ENCODE assay signal across 21 cellular contexts in the genomic region with DNA sequence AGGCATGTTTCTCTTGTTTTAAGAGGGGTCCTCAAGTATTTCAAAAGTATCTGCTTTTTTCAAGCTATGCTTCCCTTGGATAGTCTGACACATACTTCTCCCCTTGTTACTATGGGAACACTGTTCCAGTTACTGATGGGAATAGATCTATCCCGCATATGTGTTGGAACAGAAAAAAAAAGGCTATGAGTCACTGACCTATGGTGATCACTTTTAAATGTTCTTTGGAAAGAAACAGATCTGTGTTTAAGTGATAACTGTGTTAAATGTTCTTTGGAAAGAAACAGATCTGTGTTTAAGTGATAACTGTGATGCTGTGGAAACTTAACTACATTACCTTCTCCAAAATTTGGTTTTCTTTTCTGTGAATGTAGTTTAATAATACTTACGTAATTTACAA.
DNase-seq lines count a peak whose midpoint lies in the region; ATAC-seq, FAIRE-seq and TF ChIP-seq lines count a peak whose summit lies in the region.
"Had no signal": no experiment of that assay in that cellular context is flagged by ENCODE, and none has a peak within 500 bp of the region (broad histone marks: within the 10 kb centered on the region; RNA-seq: fewer than 3 reads in every experiment).

No MANE protein-coding gene starts in this region.

- no peak for TF ChIP-seq EP300 in A549 (IDR thresholded peaks at IDR 0.05)
- no peak for TF ChIP-seq EP300 in ovary (IDR thresholded peaks at IDR 0.05)

- peak; percentile 23 for FAIRE-seq in A549 (lab: Jason Lieb, UNC)
- FAIRE-seq: G401.6, GM12892, H54 had no signal

- DNase-seq in A549 (ENCODE audit: low read depth in 1 of 2, low spot score in 1 of 2) = no peak
- peak; percentile 2 for DNase-seq in astrocyte of the hippocampus (ENCODE audit: low read depth, low spot score)
- DNase-seq in inferior parietal cortex (ENCODE audit: extremely low spot score) = peak; percentile 1
- peak; percentile 58 for DNase-seq in skeletal muscle cell (ENCODE audit: low read depth)
- no peak for DNase-seq in ovary
- no peak for DNase-seq in NCI-H82 treated with DMSO at 0.1 percent for 48 hours (lab: John Stamatoyannopoulos, UW; ENCODE audit: unreplicated experiment)
- DNase-seq: Caco-2; CD4-positive, CD25-positive, alpha-beta regulatory T cell; DMS153; DND-41; GOT3; HFFc6 had no signal

- POLR2A ChIA-PET in A549 (lab: Yijun Ruan, JAX) = no interaction called here

- no peak for TF ChIP-seq RAD21 in A549 (conservative IDR thresholded peaks at IDR 0.05 in 1 of 2, IDR thresholded peaks at IDR 0.05 in 1 of 2)

- TF ChIP-seq POLR2A in A549 (IDR thresholded peaks at IDR 0.05; ENCODE audit: low read length) = no peak
- TF ChIP-seq POLR2A in ovary (IDR thresholded peaks at IDR 0.05) = no peak

- no peak overlapping the region for H3K27ac ChIP-seq in A549
- no peak overlapping the region for H3K27ac ChIP-seq in ovary
- H3K27ac ChIP-seq: 22Rv1, BLaER1, C4-2B had no signal

- no peaks in the 10 kb centered on the region for H3K36me3 ChIP-seq in ovary
- H3K36me3 ChIP-seq: BLaER1, HAP-1 had no signal

- intact Hi-C loops in ovary (cut with DNase I) = no loop called here

- TF ChIP-seq CTCF in A549 (IDR thresholded peaks at IDR 0.05) = no peak
- no peak for TF ChIP-seq CTCF in ovary (IDR thresholded peaks at IDR 0.05)

- H3K27me3 ChIP-seq in ovary = no peaks in the 10 kb centered on the region

- no peaks in the 10 kb centered on the region for H3K4me1 ChIP-seq in A549
- no peaks in the 10 kb centered on the region for H3K4me1 ChIP-seq in ovary (ENCODE audit: insufficient read depth)
- H3K4me1 ChIP-seq: BLaER1, Caco-2, HAP-1 had no signal

- ATAC-seq in A549 (no peak), HG02840 (IDR thresholded peaks at IDR 0.05; ENCODE audit: low FRiP score, unreplicated experiment) (no peak)
- ATAC-seq: CD8-positive, alpha-beta T cell had no signal

- CTCF ChIA-PET in A549 (lab: Yijun Ruan, JAX) = no interaction called here

- H3K4me2 ChIP-seq in A549 = no peak overlapping the region
- H3K4me2 ChIP-seq: BLaER1 had no signal

- H3K9me3 ChIP-seq in A549 (no peaks in the 10 kb centered on the region), ovary (no peaks in the 10 kb centered on the region)
- H3K9me3 ChIP-seq: BLaER1, Caco-2, HAP-1 had no signal

- H3K4me3 ChIP-seq in A549 (no peak overlapping the region), skeletal muscle cell (ENCODE audit: low read depth, low read length) (no peak overlapping the region), ovary (no peak overlapping the region)
- H3K4me3 ChIP-seq: BLaER1, HAP-1 had no signal

- 4% methylated on average over 2 of the region's 2 CpGs for WGBS in A549 (ENCODE audit: missing lambda C conversion rate)
- WGBS in ovary, 3 donors = 56 to 62% (median 57%) methylated on average over 2 of the region's 2 CpGs

TF ChIP-seq in A549, 52 proteins besides CTCF, POLR2A, EP300 and RAD21:
- no peak for TF ChIP-seq FOSL2 (IDR thresholded peaks at IDR 0.05)
- TF ChIP-seq FOSL2 (CRISPR knock-in tag; IDR thresholded peaks at IDR 0.05) = no peak
- no peak for TF ChIP-seq ZFP36 (IDR thresholded peaks at IDR 0.05; ENCODE audit: borderline replicate concordance, partially characterized antibody)
- no peak for TF ChIP-seq ZNF302 (CRISPR knock-in tag; IDR thresholded peaks at IDR 0.05)
- no peak for TF ChIP-seq EHF (CRISPR knock-in tag; IDR thresholded peaks at IDR 0.05)
- no peak for TF ChIP-seq CBX8 (IDR thresholded peaks at IDR 0.05)
- TF ChIP-seq CHD4 (IDR thresholded peaks at IDR 0.05; ENCODE audit: borderline replicate concordance) = no peak
- TF ChIP-seq KDM1A (IDR thresholded peaks at IDR 0.05; ENCODE audit: low read depth) = no peak
- no peak for TF ChIP-seq RFX5 (IDR thresholded peaks at IDR 0.05)
- no peak for TF ChIP-seq SMC3 (IDR thresholded peaks at IDR 0.05)
- TF ChIP-seq, protein P1, sequence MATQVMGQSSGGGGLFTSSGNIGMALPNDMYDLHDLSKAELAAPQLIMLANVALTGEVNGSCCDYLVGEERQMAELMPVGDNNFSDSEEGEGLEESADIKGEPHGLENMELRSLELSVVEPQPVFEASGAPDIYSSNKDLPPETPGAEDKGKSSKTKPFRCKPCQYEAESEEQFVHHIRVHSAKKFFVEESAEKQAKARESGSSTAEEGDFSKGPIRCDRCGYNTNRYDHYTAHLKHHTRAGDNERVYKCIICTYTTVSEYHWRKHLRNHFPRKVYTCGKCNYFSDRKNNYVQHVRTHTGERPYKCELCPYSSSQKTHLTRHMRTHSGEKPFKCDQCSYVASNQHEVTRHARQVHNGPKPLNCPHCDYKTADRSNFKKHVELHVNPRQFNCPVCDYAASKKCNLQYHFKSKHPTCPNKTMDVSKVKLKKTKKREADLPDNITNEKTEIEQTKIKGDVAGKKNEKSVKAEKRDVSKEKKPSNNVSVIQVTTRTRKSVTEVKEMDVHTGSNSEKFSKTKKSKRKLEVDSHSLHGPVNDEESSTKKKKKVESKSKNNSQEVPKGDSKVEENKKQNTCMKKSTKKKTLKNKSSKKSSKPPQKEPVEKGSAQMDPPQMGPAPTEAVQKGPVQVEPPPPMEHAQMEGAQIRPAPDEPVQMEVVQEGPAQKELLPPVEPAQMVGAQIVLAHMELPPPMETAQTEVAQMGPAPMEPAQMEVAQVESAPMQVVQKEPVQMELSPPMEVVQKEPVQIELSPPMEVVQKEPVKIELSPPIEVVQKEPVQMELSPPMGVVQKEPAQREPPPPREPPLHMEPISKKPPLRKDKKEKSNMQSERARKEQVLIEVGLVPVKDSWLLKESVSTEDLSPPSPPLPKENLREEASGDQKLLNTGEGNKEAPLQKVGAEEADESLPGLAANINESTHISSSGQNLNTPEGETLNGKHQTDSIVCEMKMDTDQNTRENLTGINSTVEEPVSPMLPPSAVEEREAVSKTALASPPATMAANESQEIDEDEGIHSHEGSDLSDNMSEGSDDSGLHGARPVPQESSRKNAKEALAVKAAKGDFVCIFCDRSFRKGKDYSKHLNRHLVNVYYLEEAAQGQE (IDR thresholded peaks at IDR 0.05) = no peak
- no peak for TF ChIP-seq FOSB (CRISPR knock-in tag; IDR thresholded peaks at IDR 0.05)
- no peak for TF ChIP-seq RCOR1 (IDR thresholded peaks at IDR 0.05; ENCODE audit: low read depth, low read length)
- no peak for TF ChIP-seq MAZ (IDR thresholded peaks at IDR 0.05; ENCODE audit: borderline replicate concordance, low read depth, low read length)
- TF ChIP-seq HOXB5 (CRISPR knock-in tag; IDR thresholded peaks at IDR 0.05) = no peak
- no peak for TF ChIP-seq FOXS1 (CRISPR knock-in tag; IDR thresholded peaks at IDR 0.05)
- no peak for TF ChIP-seq ZSCAN20 (CRISPR knock-in tag; IDR thresholded peaks at IDR 0.05)
- TF ChIP-seq RARB (CRISPR knock-in tag; IDR thresholded peaks at IDR 0.05) = no peak
- no peak for TF ChIP-seq ZC3H11A (IDR thresholded peaks at IDR 0.05)

Comparison
In these comparisons a context has a peak if more than half of its experiments do, and no peak if none do; other contexts are left out.
1. DNase-seq: peak in astrocyte of the hippocampus (single experiment), inferior parietal cortex (single experiment) and skeletal muscle cell (single experiment); none in A549 (0 of 2), ovary (0 of 5) and NCI-H82 treated with DMSO at 0.1 percent for 48 hours (single experiment).